Comparison of ENCODE assay signal across 18 cellular contexts in genomic region chr4:138030375-138030774, GRCh38.
DNase-seq lines count a peak whose midpoint lies in the region; TF ChIP-seq lines count a peak whose summit lies in the region.
"Had no signal": no experiment of that assay in that cellular context is flagged by ENCODE, and none has a peak within 500 bp of the region (broad histone marks: within the 10 kb centered on the region; RNA-seq: fewer than 3 reads in every experiment).

No MANE protein-coding gene starts in this region.

- peaks cover 5% of the 10 kb centered on the region for H3K4me1 ChIP-seq in adipocyte (ENCODE audit: control insufficient read depth, insufficient read depth, low read length)
- H3K4me1 ChIP-seq: BE2C, HAP-1 had no signal

- H3K27me3 ChIP-seq in adipocyte (replicated peaks; ENCODE audit: control insufficient read depth, insufficient read depth, low read length): no peaks in the 10 kb centered on the region
- H3K27me3 ChIP-seq: BE2C; BLaER1 treated with 17β-estradiol and CSF1 and Interleukin-3, amounts not matched to agents 10 nM and 100 nM had no signal

- no peak overlapping the region for H3K9ac ChIP-seq in adipocyte (ENCODE audit: low read length)
- H3K9ac ChIP-seq: BLaER1 treated with 17β-estradiol and CSF1 and Interleukin-3, amounts not matched to agents 10 nM and 100 nM had no signal

- TF ChIP-seq CTCF in AG10803 (conservative IDR thresholded peaks at IDR 0.05; ENCODE audit: low read length): no peak

- H3K4me3 ChIP-seq in AG10803 (ENCODE audit: low read length): no peak overlapping the region
- no peak overlapping the region for H3K4me3 ChIP-seq in adipocyte (ENCODE audit: low read length)
- H3K4me3 ChIP-seq: BLaER1 treated with 17β-estradiol and CSF1 and Interleukin-3, amounts not matched to agents 10 nM and 100 nM; HAP-1 had no signal

- DNase-seq in AG10803 (ENCODE audit: low read depth) (peak; percentile 33), adipocyte (ENCODE audit: low read depth) (peak; percentile 9), fibroblast of gingiva (ENCODE audit: low read depth) (peak; percentile 33), Kasumi-1 (lab: John Stamatoyannopoulos, UW) (no peak), SIG-M5 treated with dmso at 0.1 percent for 504 hours (lab: John Stamatoyannopoulos, UW; ENCODE audit: unreplicated experiment) (no peak)
- DNase-seq in activated CD4-positive, CD25-positive, alpha-beta regulatory T cell (lab: John Stamatoyannopoulos, UW): no peak
- DNase-seq: AML-193; BE2C; CD4-positive, alpha-beta T cell; CD8-positive, alpha-beta memory T cell; DMS 273 treated with DMSO at 0.1 percent for 48 hours; DMS79; EL; GF-D8; GOT3; HFFc6 had no signal

- H3K9me3 ChIP-seq in adipocyte (ENCODE audit: control insufficient read depth, low read length): no peaks in the 10 kb centered on the region
- H3K9me3 ChIP-seq: BE2C; BLaER1 treated with 17β-estradiol and CSF1 and Interleukin-3, amounts not matched to agents 10 nM and 100 nM; HAP-1 had no signal

- no peaks in the 10 kb centered on the region for H3K36me3 ChIP-seq in adipocyte (ENCODE audit: control insufficient read depth, insufficient read depth, low read length, severe bottlenecking)
- H3K36me3 ChIP-seq: BE2C; BLaER1 treated with 17β-estradiol and CSF1 and Interleukin-3, amounts not matched to agents 10 nM and 100 nM; HAP-1 had no signal

Comparison
In these comparisons a context has a peak if more than half of its experiments do, and no peak if none do; other contexts are left out.
1. DNase-seq: peak in AG10803 (single experiment), adipocyte (single experiment) and fibroblast of gingiva (single experiment); none in activated CD4-positive, CD25-positive, alpha-beta regulatory T cell (0 of 4), Kasumi-1 (0 of 2) and SIG-M5 treated with dmso at 0.1 percent for 504 hours (single experiment).